ENCODE assay signal across 9 cellular contexts in the genomic region with DNA sequence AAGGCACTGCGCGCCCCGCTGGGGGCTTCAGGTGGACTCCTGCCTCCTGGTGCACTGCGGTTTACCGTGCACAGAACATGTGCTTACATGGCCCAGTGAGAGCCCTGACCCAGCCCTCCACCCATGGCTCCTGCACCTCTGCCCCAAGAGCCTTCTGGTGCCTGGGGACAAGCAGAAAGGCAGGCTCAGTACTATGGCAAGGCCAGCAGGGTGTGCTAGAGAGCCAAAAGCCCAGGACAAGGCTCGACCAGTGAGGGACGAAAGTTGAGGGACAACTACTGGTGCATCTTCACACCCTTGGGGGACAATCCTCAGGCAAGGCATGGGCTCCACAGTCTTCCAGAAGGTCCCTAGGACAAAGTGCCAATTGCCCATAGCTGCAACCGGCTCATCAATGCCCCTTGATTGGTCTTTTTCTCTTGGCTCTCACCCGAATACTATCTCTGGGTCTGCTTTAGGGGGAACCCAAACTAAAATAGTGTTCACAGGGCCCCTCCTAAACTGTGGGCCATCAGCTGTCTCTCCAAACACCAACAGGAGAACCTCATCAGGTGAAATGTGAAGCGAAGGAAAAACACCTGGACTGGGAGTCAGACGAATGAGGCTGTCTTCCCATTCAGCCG. TPM values are rescaled to one million over a fixed set of nuclear protein-coding genes. Genes with fewer than 3 reads are reported as not detected.
DNase-seq lines count a peak whose midpoint lies in the region; ATAC-seq, FAIRE-seq and TF ChIP-seq lines count a peak whose summit lies in the region.
"Had no signal": no experiment of that assay in that cellular context is flagged by ENCODE, and none has a peak within 500 bp of the region (broad histone marks: within the 10 kb centered on the region; RNA-seq: fewer than 3 reads in every experiment).

No MANE protein-coding gene starts in this region.

- H3K36me3 Mint-ChIP-seq in GM23338 (ENCODE audit: low read depth) (peaks cover 5% of the 10 kb centered on the region; the same call in 1 of the 3 replicates), activated B cell treated with CpG ODN at 0.5 μM for 24 hours (ENCODE audit: low read depth) (no peaks in the 10 kb centered on the region)
- H3K36me3 Mint-ChIP-seq: activated naive CD8-positive, alpha-beta T cell had no signal

- no peaks in the 10 kb centered on the region for H4K20me1 ChIP-seq in GM23338 (replicated peaks; ENCODE audit: insufficient read depth)

- intact Hi-C loops in activated B cell treated with CpG ODN at 0.5 μM for 24 hours (cut with micrococcal nuclease): loop anchor here (1.0 kb wide), 1 partner anchor 139 kb away; no protein-coding TSS in a partner anchor

- no peak overlapping the region for H2AFZ ChIP-seq in GM23338

- H3K4me1 Mint-ChIP-seq in GM23338 (no peaks in the 10 kb centered on the region; the same call in 2 of the 3 replicates), activated B cell treated with CpG ODN at 0.5 μM for 24 hours (no peaks in the 10 kb centered on the region)

- CTCF ChIA-PET in activated B cell treated with CpG ODN at 0.5 μM for 24 hours (lab: Charles Lee): interaction anchor here (1.6 to 3.0 kb wide), 6 partner anchors 40 to 263 kb away, joined by 4 to 16 read pairs (median 9); a partner anchor contains a TSS

- no peaks in the 10 kb centered on the region for H3K27me3 ChIP-seq in GM23338 (ENCODE audit: insufficient read depth)
- H3K27me3 ChIP-seq in bronchial epithelial cell (ENCODE audit: control insufficient read depth, insufficient read depth, low read length): no peaks in the 10 kb centered on the region
- H3K27me3 ChIP-seq in kidney epithelial cell (ENCODE audit: control insufficient read depth, insufficient read depth, low read length): no peaks in the 10 kb centered on the region

- H3K27ac ChIP-seq in GM23338 (ENCODE audit: low read depth): no peak overlapping the region

- no peaks in the 10 kb centered on the region for H3F3A ChIP-seq in GM23338 (replicated peaks; ENCODE audit: low read depth)

- H3K4me3 Mint-ChIP-seq in GM23338: no peak overlapping the region
- no peak overlapping the region for H3K4me3 Mint-ChIP-seq in activated B cell treated with CpG ODN at 0.5 μM for 24 hours
- H3K4me3 Mint-ChIP-seq: activated naive CD8-positive, alpha-beta T cell had no signal

- no peak overlapping the region for H3K4me2 ChIP-seq in GM23338

- ATAC-seq in GM23338: peak; percentile 95
- peak; percentile 93 for ATAC-seq in activated B cell treated with CpG ODN at 0.5 μM for 24 hours (ENCODE audit: low read depth)

- no peak overlapping the region for H3K27ac Mint-ChIP-seq in GM23338
- H3K27ac Mint-ChIP-seq in activated B cell treated with CpG ODN at 0.5 μM for 24 hours: no peak overlapping the region
- H3K27ac Mint-ChIP-seq: activated naive CD8-positive, alpha-beta T cell had no signal

- H3K4me3 ChIP-seq in GM23338 (no peak overlapping the region), bronchial epithelial cell (ENCODE audit: low read depth, low read length) (no peak overlapping the region), kidney epithelial cell (ENCODE audit: low read depth, low read length) (no peak overlapping the region)

- no peaks in the 10 kb centered on the region for H3K36me3 ChIP-seq in GM23338 (ENCODE audit: insufficient read depth)
- H3K36me3 ChIP-seq in bronchial epithelial cell (ENCODE audit: control insufficient read depth, insufficient read depth, low read length): no peaks in the 10 kb centered on the region
- H3K36me3 ChIP-seq in kidney epithelial cell (ENCODE audit: control insufficient read depth, insufficient read depth, low read length): no peaks in the 10 kb centered on the region

- no peaks in the 10 kb centered on the region for H3K79me2 ChIP-seq in GM23338 (replicated peaks; ENCODE audit: insufficient read depth)

- H3K27me3 Mint-ChIP-seq in GM23338 (ENCODE audit: insufficient read depth, low read depth, poor library complexity) (peaks cover 2% of the 10 kb centered on the region), activated B cell treated with CpG ODN at 0.5 μM for 24 hours (no peaks in the 10 kb centered on the region)
- H3K27me3 Mint-ChIP-seq: activated naive CD8-positive, alpha-beta T cell had no signal

- H3K9me3 Mint-ChIP-seq in GM23338: no peaks in the 10 kb centered on the region
- no peaks in the 10 kb centered on the region for H3K9me3 Mint-ChIP-seq in activated B cell treated with CpG ODN at 0.5 μM for 24 hours

- POLR2A ChIA-PET in activated B cell treated with CpG ODN at 0.5 μM for 24 hours (lab: Charles Lee): no interaction called here

- no peaks in the 10 kb centered on the region for H3K4me1 ChIP-seq in GM23338 (ENCODE audit: insufficient read depth)

- DNase-seq in D341Med (ENCODE audit: low spot score) (peak; percentile 86), GM23338 (ENCODE audit: low spot score) (peak; percentile 87), NCI-H2107 (lab: John Stamatoyannopoulos, UW) (peak; percentile 25), activated B cell treated with CpG ODN at 0.5 μM for 24 hours (peak; percentile 49), bronchial epithelial cell (ENCODE audit: low read depth) (peak; percentile 62), kidney epithelial cell (ENCODE audit: low read depth) (peak; percentile 9), T1000 (lab: John Stamatoyannopoulos, UW) (no peak)
- DNase-seq in stimulated activated CD4-positive, alpha-beta T cell treated with anti-CD3 and anti-CD28 coated beads, Interleukin-4, amount 100 ng/mL, for 24 hours: peak; percentile 66

- FAIRE-seq in bronchial epithelial cell (lab: Jason Lieb, UNC): no peak

- no peaks in the 10 kb centered on the region for H3K9me2 ChIP-seq in GM23338 (ENCODE audit: insufficient read depth)

- TF ChIP-seq CTCF in GM23338 (conservative IDR thresholded peaks at IDR 0.05; ENCODE audit: low read depth in 2 of 2) (peak; percentile 76 to 96), activated B cell treated with CpG ODN at 0.5 μM for 24 hours (IDR thresholded peaks at IDR 0.05) (no peak), bronchial epithelial cell (IDR thresholded peaks at IDR 0.05; ENCODE audit: insufficient read depth, low read length, severe bottlenecking) (peak; percentile 98), kidney epithelial cell (IDR thresholded peaks at IDR 0.05; ENCODE audit: insufficient read depth, low read length, poor library complexity, severe bottlenecking) (peak; percentile 96)

TF ChIP-seq in GM23338, 12 proteins besides CTCF, POLR2A, EP300 and RAD21 (continues in another document):
- no peak for TF ChIP-seq NANOG (IDR thresholded peaks at IDR 0.05; ENCODE audit: borderline replicate concordance)

RNA-seq across cellular contexts. Expression of a gene that starts 13.5 kb away (rescaled TPM):
- total RNA-seq in GM23338 (2014; rRNA removed; shearing (Covaris generic)): 0.12 and 0.52 TPM in 2 replicates
- polyA plus RNA-seq in GM23338 (2016; fragmentation: Nextera tagmentation; extraction: Ambion mirVana): 0.45 and 1.0 TPM in 2 replicates
- total RNA-seq in activated B cell treated with CpG ODN at 0.5 μM for 24 hours (not detected in 2 replicates), bronchial epithelial cell (not detected in 2 replicates), kidney epithelial cell (not detected in 2 replicates)

RNA-seq across cellular contexts. Expression of a gene that starts 32.4 kb away (rescaled TPM):
- total RNA-seq in GM23338 (2014; rRNA removed; shearing (Covaris generic)): 3.7 TPM in 1 of 2 replicates, not detected in the other
- 0.19 and 0.81 TPM in 2 replicates for polyA plus RNA-seq in GM23338 (2016; fragmentation: Nextera tagmentation; extraction: Ambion mirVana)
- total RNA-seq in activated B cell treated with CpG ODN at 0.5 μM for 24 hours: not detected in 2 replicates
- not detected in 2 replicates for total RNA-seq in bronchial epithelial cell
- not detected in 2 replicates for total RNA-seq in kidney epithelial cell

RNA-seq across cellular contexts. Expression of a gene that starts 40.6 kb away (rescaled TPM):
- 13.1 and 16.9 TPM in 2 replicates for total RNA-seq in GM23338 (2014; rRNA removed; shearing (Covaris generic))
- polyA plus RNA-seq in GM23338 (2016; fragmentation: Nextera tagmentation; extraction: Ambion mirVana): 9.7 and 9.9 TPM in 2 replicates
- 0.76 and 1.3 TPM in 2 replicates for total RNA-seq in activated B cell treated with CpG ODN at 0.5 μM for 24 hours
- 0.26 TPM in 2 replicates for total RNA-seq in bronchial epithelial cell
- 4.2 and 8.3 TPM in 2 replicates for total RNA-seq in kidney epithelial cell

RNA-seq across cellular contexts. Expression of a gene that starts 51.2 kb away (rescaled TPM):
- total RNA-seq in GM23338 (2014; rRNA removed; shearing (Covaris generic)): not detected in 2 replicates
- 0.37 TPM in 1 of 2 replicates, not detected in the other for polyA plus RNA-seq in GM23338 (2016; fragmentation: Nextera tagmentation; extraction: Ambion mirVana)
- total RNA-seq in activated B cell treated with CpG ODN at 0.5 μM for 24 hours (not detected in 2 replicates), bronchial epithelial cell (not detected in 2 replicates), kidney epithelial cell (not detected in 2 replicates)
